ENCODE assay signal across 8 cellular contexts in the genomic region with DNA sequence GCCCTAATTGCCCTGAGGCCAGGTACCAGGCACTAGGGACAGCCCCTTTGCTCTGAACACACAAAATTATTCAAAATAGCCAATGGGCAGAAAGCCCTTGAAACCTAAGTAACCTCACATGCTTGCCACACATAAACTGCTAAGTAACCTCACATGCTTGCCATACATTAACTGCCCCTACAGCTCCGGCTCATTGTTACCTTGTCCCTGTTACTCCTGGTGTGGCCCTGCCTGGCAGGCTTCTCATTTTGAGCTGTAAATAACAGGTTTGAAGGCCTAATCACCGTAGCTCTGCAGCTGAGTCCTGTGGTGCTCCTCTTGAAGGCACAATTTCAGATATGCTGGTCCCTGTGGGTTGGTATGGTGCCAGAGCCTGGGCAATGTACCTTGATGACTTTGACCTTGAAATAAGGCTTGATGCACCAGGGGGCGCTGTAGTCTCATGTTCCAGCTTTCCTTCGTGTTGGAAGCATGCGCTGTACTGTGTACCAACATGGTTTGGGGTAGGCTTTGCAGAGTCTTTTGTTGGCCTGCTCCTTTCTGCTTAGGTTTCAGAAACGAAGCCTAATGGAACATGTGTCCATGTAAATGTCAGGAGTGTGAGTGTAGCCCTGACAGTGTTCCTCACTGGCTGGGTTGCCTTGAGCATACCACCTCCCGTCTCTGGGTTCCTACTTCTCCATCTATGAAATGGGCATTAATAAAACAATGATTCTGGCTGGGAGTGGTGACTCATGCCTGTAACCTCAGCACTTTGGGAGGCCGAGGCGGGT. TPM values are rescaled to one million over a fixed set of nuclear protein-coding genes. Genes with fewer than 3 reads are reported as not detected.
DNase-seq lines count a peak whose midpoint lies in the region; ATAC-seq and FAIRE-seq lines count a peak whose summit lies in the region.

No MANE protein-coding gene starts in this region.

- H3K9me3 Mint-ChIP-seq in CD4-positive, CD25-positive, alpha-beta regulatory T cell: peaks cover 0 to 2% (median 0%) of the 10 kb centered on the region in 7 donors

- no peak overlapping the region for H3K4me3 ChIP-seq in CD4-positive, CD25-positive, alpha-beta regulatory T cell (ENCODE audit: low read depth, low read length)

- H3K27me3 Mint-ChIP-seq in CD4-positive, CD25-positive, alpha-beta regulatory T cell: no peaks in the 10 kb centered on the region

- peaks cover 9% of the 10 kb centered on the region for H3K36me3 Mint-ChIP-seq in CD4-positive, CD25-positive, alpha-beta regulatory T cell

- no peaks in the 10 kb centered on the region for H3K27me3 ChIP-seq in CD4-positive, CD25-positive, alpha-beta regulatory T cell (ENCODE audit: control insufficient read depth, insufficient read depth, low read length)

- H3K9me3 ChIP-seq in CD4-positive, CD25-positive, alpha-beta regulatory T cell (ENCODE audit: control insufficient read depth in 2 of 2, low read length in 2 of 2): no peaks in the 10 kb centered on the region

- H3K27ac Mint-ChIP-seq in CD4-positive, CD25-positive, alpha-beta regulatory T cell: peak overlapping the region; percentile 25 to 93 (median 75)

- peaks cover 16 to 49% (median 29%) of the 10 kb centered on the region in 4 donors for H3K4me1 Mint-ChIP-seq in CD4-positive, CD25-positive, alpha-beta regulatory T cell

- peak; percentile 92 for FAIRE-seq in GM19239 (lab: Jason Lieb, UNC)

- DNase-seq in CD4-positive, CD25-positive, alpha-beta regulatory T cell: peak; percentile 79 to 95 (median 86)
- DNase-seq in GM19239 (ENCODE audit: insufficient read length, low spot score): peak; percentile 20
- DNase-seq in NCI-H82 (lab: John Stamatoyannopoulos, UW): peak; percentile 89
- peak; percentile 99 to 100 for DNase-seq in activated CD4-positive, alpha-beta T cell treated with anti-CD3 and anti-CD28 coated beads, Interleukin-2, amount 50 U/mL, for 48 hours
- peak; percentile 81 for DNase-seq in effector CD8-positive, alpha-beta T cell (lab: John Stamatoyannopoulos, UW)
- DNase-seq in mucosa of gallbladder (ENCODE audit: low spot score): peak; percentile 83
- DNase-seq in stimulated activated CD8-positive, alpha-beta memory T cell treated with anti-CD3 and anti-CD28 coated beads, Interleukin-7, amount 100 ng/mL, for 1 hour (ENCODE audit: low read depth in 2 of 2): peak; percentile 79 to 93

- peak; percentile 75 to 76 for ATAC-seq in CD4-positive, CD25-positive, alpha-beta regulatory T cell (ENCODE audit: low read depth in 2 of 2)
- peak; percentile 83 for ATAC-seq in HG03457 (IDR thresholded peaks at IDR 0.05; ENCODE audit: unreplicated experiment)

- H3K36me3 ChIP-seq in CD4-positive, CD25-positive, alpha-beta regulatory T cell (ENCODE audit: control insufficient read depth, insufficient read depth, low read length): peaks cover under 1% of the 10 kb centered on the region

- peak overlapping the region; percentile 44 for H3K27ac ChIP-seq in CD4-positive, CD25-positive, alpha-beta regulatory T cell (ENCODE audit: insufficient read depth, low read length, poor library complexity, severe bottlenecking)

- H3K4me1 ChIP-seq in CD4-positive, CD25-positive, alpha-beta regulatory T cell (ENCODE audit: control insufficient read depth, insufficient read depth, low read length, poor library complexity, severe bottlenecking): peaks cover 40% of the 10 kb centered on the region

- peak overlapping the region in 2 of 4 donors; percentile 27 to 85 for H3K4me3 Mint-ChIP-seq in CD4-positive, CD25-positive, alpha-beta regulatory T cell

RNA-seq across cellular contexts. Expression of a gene that starts 3.8 kb away (rescaled TPM):
- 366 TPM for total RNA-seq in CD4-positive, CD25-positive, alpha-beta regulatory T cell
- polyA plus RNA-seq in CD4-positive, CD25-positive, alpha-beta regulatory T cell: 100 to 1,000 TPM in 1 of 4 donors, 10 to 100 TPM in 3; 80.8 to 109 (median 93.6) TPM
- 0.49 TPM for total RNA-seq in mucosa of gallbladder

Comparison
In these comparisons a context has a peak if more than half of its experiments do, and no peak if none do; other contexts are left out.
1. DNase-seq: peak in every context shown above with its lines; median percentile 100 in activated CD4-positive, alpha-beta T cell treated with anti-CD3 and anti-CD28 coated beads, Interleukin-2, amount 50 U/mL, for 48 hours; 89 in NCI-H82; 86 in CD4-positive, CD25-positive, alpha-beta regulatory T cell; 86 in stimulated activated CD8-positive, alpha-beta memory T cell treated with anti-CD3 and anti-CD28 coated beads, Interleukin-7, amount 100 ng/mL, for 1 hour; 83 in mucosa of gallbladder; 81 in effector CD8-positive, alpha-beta T cell; 20 in GM19239.
2. RNA of a gene that starts 3.8 kb away (total RNA-seq): 366 TPM in CD4-positive, CD25-positive, alpha-beta regulatory T cell (single experiment); 0.49 TPM in mucosa of gallbladder (single experiment); every median in the first group is over 100 times any median in the second.